Comparison of ENCODE assay signal across 8 cellular contexts in genomic region chr7:72830567-72830966, GRCh38. TPM values are rescaled to one million over a fixed set of nuclear protein-coding genes. Genes with fewer than 3 reads are reported as not detected.
DNase-seq lines count a peak whose midpoint lies in the region; ATAC-seq and TF ChIP-seq lines count a peak whose summit lies in the region.
"Not testable (repeated sequence)": the region's sequence is repeated elsewhere in the genome, so short reads cannot be mapped to it uniquely, and the experiment has no call there.

No MANE protein-coding gene starts in this region.

- H3K4me1 ChIP-seq in subcutaneous abdominal adipose tissue (ENCODE audit: control insufficient read depth in 5 of 5, insufficient read depth in 5 of 5, low read length in 5 of 5): peaks cover 2 to 21% (median 11%) of the 10 kb centered on the region in 5 donors

- not testable (repeated sequence) for ATAC-seq in activated naive CD8-positive, alpha-beta T cell treated with anti-CD3 and anti-CD28 coated beads, Interleukin-2, amount 50 U/mL, for 24 hours

- not testable (repeated sequence) for DNase-seq in BJ (ENCODE audit: low read depth); HFFc6; SK-N-MC (ENCODE audit: low read depth, low spot score); activated naive CD8-positive, alpha-beta T cell treated with anti-CD3 and anti-CD28 coated beads, Interleukin-2, amount 50 U/mL, for 24 hours; endothelial cell (ENCODE audit: low spot score); immature natural killer cell; neural crest cell (ENCODE audit: low read depth, low spot score)

- CTCF ChIA-PET in BJ (lab: Yijun Ruan, JAX): interaction anchor here (1.6 kb wide), 1 partner anchor 85 kb away, joined by 9 read pairs; no protein-coding TSS in a partner anchor

- H3K4me3 Mint-ChIP-seq in HFFc6 (peak overlapping the region; percentile 93), endothelial cell (ENCODE audit: unreplicated experiment) (peak overlapping the region; percentile 97), immature natural killer cell (peak overlapping the region; percentile 93 to 100 (median 98)), neural crest cell (peak overlapping the region; percentile 91)
- H3K4me3 Mint-ChIP-seq in activated naive CD8-positive, alpha-beta T cell treated with anti-CD3 and anti-CD28 coated beads, Interleukin-2, amount 50 U/mL, for 24 hours: peak overlapping the region; percentile 92

- H3K27ac Mint-ChIP-seq in HFFc6: peak overlapping the region; percentile 94
- peak overlapping the region; percentile 92 for H3K27ac Mint-ChIP-seq in activated naive CD8-positive, alpha-beta T cell treated with anti-CD3 and anti-CD28 coated beads, Interleukin-2, amount 50 U/mL, for 24 hours
- peak overlapping the region; percentile 99 for H3K27ac Mint-ChIP-seq in endothelial cell (ENCODE audit: unreplicated experiment)
- peak overlapping the region; percentile 94 to 99 (median 98) for H3K27ac Mint-ChIP-seq in immature natural killer cell
- H3K27ac Mint-ChIP-seq in neural crest cell (ENCODE audit: unreplicated experiment): not testable (repeated sequence)

- H3K27me3 Mint-ChIP-seq in HFFc6 (ENCODE audit: insufficient read depth); activated naive CD8-positive, alpha-beta T cell treated with anti-CD3 and anti-CD28 coated beads, Interleukin-2, amount 50 U/mL, for 24 hours; endothelial cell (ENCODE audit: unreplicated experiment); neural crest cell (ENCODE audit: low read depth): not testable (repeated sequence)
- H3K27me3 Mint-ChIP-seq in immature natural killer cell (ENCODE audit: low read depth in 3 of 3): peaks cover 9 to 15% (median 10%) of the 10 kb centered on the region in 3 donors

- H3K27me3 ChIP-seq in BJ (ENCODE audit: control insufficient read depth, insufficient read depth, low read length); subcutaneous abdominal adipose tissue (ENCODE audit: control insufficient read depth in 5 of 5, insufficient read depth in 4 of 5, low read length in 5 of 5): not testable (repeated sequence)

- not testable (repeated sequence) for H3K36me3 ChIP-seq in BJ (ENCODE audit: control insufficient read depth, insufficient read depth, low read length)
- H3K36me3 ChIP-seq in SK-N-MC (ENCODE audit: insufficient read depth, low read length) (peaks cover 27% of the 10 kb centered on the region), subcutaneous abdominal adipose tissue (ENCODE audit: control insufficient read depth in 5 of 5, insufficient read depth in 5 of 5, low read length in 5 of 5) (peaks cover 11 to 26% (median 14%) of the 10 kb centered on the region in 5 donors)

- H3K9me3 ChIP-seq in SK-N-MC (ENCODE audit: low read depth, low read length); subcutaneous abdominal adipose tissue (ENCODE audit: control insufficient read depth in 5 of 5, low read length in 5 of 5): not testable (repeated sequence)

- not testable (repeated sequence) for H3K9ac ChIP-seq in SK-N-MC (ENCODE audit: insufficient read length)
- H3K9ac ChIP-seq in subcutaneous abdominal adipose tissue (ENCODE audit: low read length in 5 of 5): peak overlapping the region in 1 of 5 donors; percentile 81

- H3K36me3 Mint-ChIP-seq in HFFc6 (ENCODE audit: low read depth): peaks cover 21% of the 10 kb centered on the region
- H3K36me3 Mint-ChIP-seq in activated naive CD8-positive, alpha-beta T cell treated with anti-CD3 and anti-CD28 coated beads, Interleukin-2, amount 50 U/mL, for 24 hours (ENCODE audit: low read depth): peaks cover 33% of the 10 kb centered on the region
- not testable (repeated sequence) for H3K36me3 Mint-ChIP-seq in endothelial cell (ENCODE audit: low read depth, unreplicated experiment); neural crest cell (ENCODE audit: low read depth)
- H3K36me3 Mint-ChIP-seq in immature natural killer cell: peaks cover 6 to 18% (median 13%) of the 10 kb centered on the region in 3 donors

- H3K9me3 Mint-ChIP-seq in HFFc6; activated naive CD8-positive, alpha-beta T cell treated with anti-CD3 and anti-CD28 coated beads, Interleukin-2, amount 50 U/mL, for 24 hours; endothelial cell (ENCODE audit: unreplicated experiment); immature natural killer cell; neural crest cell: not testable (repeated sequence)

- POLR2A ChIA-PET in BJ (lab: Charles Lee): not testable (repeated sequence)

- H3K27ac ChIP-seq in SK-N-MC: not testable (repeated sequence)
- peak overlapping the region; percentile 95 for H3K27ac ChIP-seq in subcutaneous abdominal adipose tissue (ENCODE audit: low read depth, low read length)

- H3K4me3 ChIP-seq in BJ (ENCODE audit: low read depth, low read length) (peak overlapping the region; percentile 74), SK-N-MC (peak overlapping the region; percentile 91), subcutaneous abdominal adipose tissue (ENCODE audit: low read depth in 1 of 5, low read length in 5 of 5) (peak overlapping the region in 4 of 5 donors; percentile 77 to 89 (median 84))

- TF ChIP-seq CTCF in BJ (IDR thresholded peaks at IDR 0.05; ENCODE audit: insufficient read depth, low read depth, low read length); HFFc6 (IDR thresholded peaks at IDR 0.05); endothelial cell (IDR thresholded peaks at IDR 0.05; ENCODE audit: unreplicated experiment); neural crest cell (conservative IDR thresholded peaks at IDR 0.05): not testable (repeated sequence)

- H3K4me1 Mint-ChIP-seq in HFFc6 (ENCODE audit: low read depth): peaks cover 22% of the 10 kb centered on the region; the same call in 1 of the 2 replicates
- H3K4me1 Mint-ChIP-seq in activated naive CD8-positive, alpha-beta T cell treated with anti-CD3 and anti-CD28 coated beads, Interleukin-2, amount 50 U/mL, for 24 hours: peaks cover 34% of the 10 kb centered on the region
- peaks cover 10% of the 10 kb centered on the region for H3K4me1 Mint-ChIP-seq in endothelial cell (ENCODE audit: unreplicated experiment)
- H3K4me1 Mint-ChIP-seq in immature natural killer cell: peaks cover 35 to 43% of the 10 kb centered on the region in 2 donors
- peaks cover 27% of the 10 kb centered on the region for H3K4me1 Mint-ChIP-seq in neural crest cell

RNA-seq across cellular contexts. Expression of gene TYW1B, which starts 2.6 kb away (rescaled TPM):
- polyA plus RNA-seq in BJ (2011; rRNA removed) (0.37 and 0.66 TPM in 2 replicates), immature natural killer cell (1 to 10 TPM in 1 of 3 donors, under 1 TPM in 2; 0.55 to 2.0 (median 0.88) TPM)
- polyA minus RNA-seq in BJ (2011; rRNA and poly(A)+ RNA removed): 1.0 and 1.7 TPM in 2 replicates
- total RNA-seq in HFFc6 (2021; fragmentation: NEBNext Ultra II Directional; extraction: Animal tissue kit (Norgen Biotek cat#: 25700)): 1 to 10 TPM; 3.0 to 3.9 (median 3.6) TPM
- total RNA-seq in endothelial cell (ENCODE audit: unreplicated experiment) (1.9 TPM), neural crest cell (2.7 and 3.4 TPM in 2 replicates)
